ENCODE assay signal across 8 cellular contexts in the genomic region with DNA sequence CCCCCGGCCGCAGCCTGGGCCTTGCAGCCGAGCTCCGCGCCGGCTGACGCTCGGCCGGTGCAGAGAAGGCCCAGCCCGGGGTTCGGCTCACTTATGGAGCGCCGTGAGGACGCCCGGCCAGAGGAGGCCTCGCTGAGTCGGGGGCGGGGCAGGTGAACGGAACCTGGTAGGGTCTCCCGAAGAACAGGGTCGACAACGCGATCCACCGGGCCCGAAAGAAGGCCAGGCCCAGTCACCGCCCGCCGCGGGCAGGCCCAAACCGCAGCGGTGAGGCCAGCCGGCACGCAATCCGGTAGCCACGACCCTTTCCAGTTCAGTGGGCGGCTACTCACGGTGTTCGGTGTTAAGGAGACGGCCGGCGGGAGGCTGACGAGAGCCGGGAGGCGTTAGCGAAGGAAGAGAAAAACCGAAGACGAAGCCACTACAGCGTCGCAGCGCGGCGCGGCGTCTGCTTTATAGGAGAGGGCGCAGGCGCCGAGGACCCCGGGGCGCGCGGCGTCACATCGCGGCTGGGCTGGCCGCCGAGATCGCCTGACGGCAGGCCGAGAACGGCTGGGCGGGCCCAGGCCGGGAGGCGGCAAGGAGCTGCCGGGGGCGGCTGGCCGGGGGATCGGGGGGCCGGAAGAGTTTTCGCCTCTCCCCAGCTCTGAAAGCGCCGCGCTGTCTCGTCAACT. TPM values are rescaled to one million over a fixed set of nuclear protein-coding genes. Genes with fewer than 3 reads are reported as not detected.
DNase-seq lines count a peak whose midpoint lies in the region; ATAC-seq and TF ChIP-seq lines count a peak whose summit lies in the region.

Gene SKP1 (minus strand): TSS at position 428 of the 674 bp plus-strand sequence. CDS start 2,928 bp downstream, outside the sequence.

- H3K36me3 Mint-ChIP-seq in immature natural killer cell: peaks cover 4 to 13% (median 6%) of the 10 kb centered on the region in 3 donors

- H3K9me3 Mint-ChIP-seq in immature natural killer cell: no peaks in the 10 kb centered on the region

- peak within 1 kb of the TSS; percentile 95 for H3K4me3 ChIP-seq in ACC112 (ENCODE audit: low read depth, low read length)
- peak within 1 kb of the TSS; percentile 86 to 94 for H3K4me3 ChIP-seq in cardiac fibroblast (replicated peaks in 1 of 2; ENCODE audit: low read depth in 2 of 2, low read length in 2 of 2)

- peaks cover 49% of the 10 kb centered on the region for H3K79me2 ChIP-seq in ACC112 (ENCODE audit: control insufficient read depth, insufficient read depth, low read length, unreplicated experiment)

- H3K27me3 ChIP-seq in ACC112 (ENCODE audit: insufficient read depth, low read length): no peaks in the 10 kb centered on the region

- peak; percentile 65 for ATAC-seq in HG03064 (IDR thresholded peaks at IDR 0.05; ENCODE audit: low read depth, unreplicated experiment)

- H3K4me1 ChIP-seq in ACC112 (ENCODE audit: control insufficient read depth, insufficient read depth, low read length, unreplicated experiment): peaks cover 22% of the 10 kb centered on the region

- DNase-seq in NCI-H2196 (lab: John Stamatoyannopoulos, UW; ENCODE audit: unreplicated experiment) (peak; percentile 82), cardiac fibroblast (ENCODE audit: low read depth in 2 of 2) (peak; percentile 83 to 85), immature natural killer cell (peak; percentile 88 to 90 (median 90)), smooth muscle cell of the brain vasculature (ENCODE audit: low read depth, low spot score) (peak; percentile 55)
- peak; percentile 70 to 80 (median 78) for DNase-seq in activated CD4-positive, CD25-positive, alpha-beta regulatory T cell (lab: John Stamatoyannopoulos, UW)

- peak within 1 kb of the TSS; percentile 95 to 98 (median 96) for H3K27ac Mint-ChIP-seq in immature natural killer cell

- no peak for TF ChIP-seq CTCF in cardiac fibroblast (IDR thresholded peaks at IDR 0.05; ENCODE audit: low read depth, low read length)

- peaks cover 34 to 38% of the 10 kb centered on the region in 2 donors for H3K4me1 Mint-ChIP-seq in immature natural killer cell

- peak within 1 kb of the TSS; percentile 77 for H2AFZ ChIP-seq in ACC112 (ENCODE audit: low read length, unreplicated experiment)

- H3K4me3 Mint-ChIP-seq in immature natural killer cell: peak within 1 kb of the TSS; percentile 85 to 97 (median 96)

- H3K27me3 Mint-ChIP-seq in immature natural killer cell (ENCODE audit: low read depth in 3 of 3): peaks cover 6 to 13% (median 10%) of the 10 kb centered on the region in 3 donors

- H3K27ac ChIP-seq in ACC112 (ENCODE audit: low read depth, low read length): peak within 1 kb of the TSS; percentile 94

- H3K36me3 ChIP-seq in ACC112 (ENCODE audit: insufficient read depth, low read length): peaks cover 7% of the 10 kb centered on the region; the same call in 1 of the 2 replicates

- TF ChIP-seq POLR2A in GM18526 (IDR thresholded peaks at IDR 0.05; ENCODE audit: extremely low read depth, insufficient read length): peak; percentile 99

RNA-seq across cellular contexts. Expression of gene SKP1, which starts in this region (rescaled TPM):
- 1,000 to 10,000 TPM in 2 of 3 donors, 100 to 1,000 TPM in 1; 955 to 1,349 (median 1,131) TPM for polyA plus RNA-seq in immature natural killer cell

Comparison
In these comparisons a context has a peak if more than half of its experiments do, and no peak if none do; other contexts are left out.
1. Peak in every context shown above with its lines: DNase-seq, ATAC-seq, H3K4me3 ChIP-seq and H3K27ac ChIP-seq.